In the genomic region with DNA sequence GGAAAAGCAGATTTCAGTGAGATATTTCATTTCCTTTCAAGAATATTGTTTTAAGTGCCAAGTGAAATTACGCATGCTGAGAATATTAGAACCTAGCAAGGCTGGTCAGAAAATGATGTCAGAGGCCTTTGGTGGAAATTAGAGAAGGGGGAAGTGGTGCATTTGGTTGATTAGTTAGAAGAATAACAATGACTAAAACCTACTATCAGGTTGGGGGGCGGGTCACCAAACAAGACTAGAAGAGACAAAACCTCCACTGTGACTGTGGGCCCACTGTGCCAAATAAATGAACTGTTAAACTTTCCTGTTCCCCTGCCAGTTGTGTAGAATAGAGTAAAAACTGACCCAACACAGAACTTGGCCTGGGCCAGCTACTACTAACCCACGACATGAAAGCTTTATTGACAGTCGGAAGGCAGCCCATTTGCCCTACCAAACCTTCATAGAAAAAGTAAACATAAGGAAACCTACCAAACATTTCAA, we compare ENCODE assay signal across 8 cellular contexts. TPM values are rescaled to one million over a fixed set of nuclear protein-coding genes. Genes with fewer than 3 reads are reported as not detected.
A peak's percentile ranks its signal among the peaks of the same experiment; 100 is the strongest.
DNase-seq lines count a peak whose midpoint lies in the region; ATAC-seq and TF ChIP-seq lines count a peak whose summit lies in the region.

No MANE protein-coding gene starts in this region.

- H3K9ac ChIP-seq in HUES48 (ENCODE audit: low read depth, low read length) = no peak overlapping the region

- H3K4me3 ChIP-seq in DOHH2 (ENCODE audit: low read length) (peak overlapping the region; percentile 92), HUES48 (ENCODE audit: low read depth, low read length) (peak overlapping the region; percentile 70), thoracic aorta (peak overlapping the region; percentile 81)

- H3K4me1 ChIP-seq in DOHH2 (ENCODE audit: control insufficient read depth, low read length) = peaks cover 45% of the 10 kb centered on the region
- H3K4me1 ChIP-seq in HUES48 (ENCODE audit: control insufficient read depth, insufficient read depth, low read length) = peaks cover 48% of the 10 kb centered on the region
- peaks cover 26 to 52% of the 10 kb centered on the region in 2 donors for H3K4me1 ChIP-seq in thoracic aorta (ENCODE audit: control insufficient read depth in 1 of 2, low read depth in 2 of 2)

- peak overlapping the region; percentile 72 for H3K4me2 ChIP-seq in DOHH2 (ENCODE audit: low read length)

- no peaks in the 10 kb centered on the region for H3K9me2 ChIP-seq in DOHH2 (replicated peaks; ENCODE audit: control insufficient read depth, low read length)

- peaks cover 9% of the 10 kb centered on the region; the same call in 1 of the 2 replicates for H4K20me1 ChIP-seq in DOHH2 (ENCODE audit: control insufficient read depth, insufficient read depth, low read depth, low read length)

- H3K9me3 ChIP-seq in DOHH2 (ENCODE audit: control insufficient read depth, insufficient read depth, low read length) (no peaks in the 10 kb centered on the region), HUES48 (ENCODE audit: control insufficient read depth, insufficient read depth, low read length) (no peaks in the 10 kb centered on the region), thoracic aorta (no peaks in the 10 kb centered on the region)

- TF ChIP-seq CTCF in DOHH2 (IDR thresholded peaks at IDR 0.05; ENCODE audit: low read depth, low read length, poor library complexity, severe bottlenecking) (no peak), thoracic aorta (IDR thresholded peaks at IDR 0.05) (no peak)

- peaks cover 6% of the 10 kb centered on the region for H3F3A ChIP-seq in DOHH2 (ENCODE audit: control insufficient read depth, insufficient read depth)

- H3K79me2 ChIP-seq in DOHH2 (ENCODE audit: control insufficient read depth, low read length) = peaks cover 68% of the 10 kb centered on the region

- peak; percentile 74 for DNase-seq in kidney tubule cell (ENCODE audit: low spot score)
- DNase-seq in thoracic aorta (ENCODE audit: low spot score) = peak; percentile 25
- DNase-seq in mucosa of gallbladder (ENCODE audit: low spot score) = no peak
- DNase-seq in effector CD4-positive, alpha-beta T cell = no peak
- no peak for DNase-seq in NCI-H2029 (lab: John Stamatoyannopoulos, UW)

- ATAC-seq in thoracic aorta (ENCODE audit: insufficient number of reproducible peaks, low FRiP score, low read depth) = peak; percentile 13

- H3K27me3 ChIP-seq in DOHH2 (ENCODE audit: control insufficient read depth, low read length) (peaks cover 12% of the 10 kb centered on the region), HUES48 (ENCODE audit: control insufficient read depth, insufficient read depth, low read length) (peaks cover 14% of the 10 kb centered on the region; the same call in 1 of the 2 replicates), thoracic aorta (replicated peaks; ENCODE audit: insufficient read depth) (no peaks in the 10 kb centered on the region)

- H3K27ac ChIP-seq in DOHH2 (ENCODE audit: low read depth, low read length) (no peak overlapping the region), HUES48 (ENCODE audit: low read depth, low read length) (peak overlapping the region; percentile 38), angular gyrus (ENCODE audit: low read depth, low read length) (peak overlapping the region; percentile 59), thoracic aorta (peak overlapping the region in 1 of 2 donors; percentile 71)

- H3K36me3 ChIP-seq in DOHH2 (ENCODE audit: control insufficient read depth, low read length) (no peaks in the 10 kb centered on the region), HUES48 (ENCODE audit: control insufficient read depth, insufficient read depth, low read length) (no peaks in the 10 kb centered on the region), thoracic aorta (no peaks in the 10 kb centered on the region)

RNA-seq across cellular contexts. Expression of a gene that starts 2.9 kb away (rescaled TPM):
- total RNA-seq in thoracic aorta (10 to 100 TPM; 63.0 to 63.6 TPM), mucosa of gallbladder (41.6 TPM)

Comparison
In these comparisons a context has a peak if more than half of its experiments do, and no peak if none do; other contexts are left out.
1. DNase-seq: peak in kidney tubule cell (single experiment) and thoracic aorta (single experiment); none in mucosa of gallbladder (single experiment), effector CD4-positive, alpha-beta T cell (single experiment) and NCI-H2029 (single experiment).
2. Peak in every context shown above with its lines, with median percentiles within 50 percentile points of each other: H3K4me3 ChIP-seq.